In genomic region chr15:78055923-78056713, GRCh38 we compare ENCODE assay signal across 8 cellular contexts. TPM values are rescaled to one million over a fixed set of nuclear protein-coding genes. Genes with fewer than 3 reads are reported as not detected.
A peak's percentile ranks its signal among the peaks of the same experiment; 100 is the strongest.
DNase-seq lines count a peak whose midpoint lies in the region; TF ChIP-seq lines count a peak whose summit lies in the region.

No MANE protein-coding gene starts in this region.

- TF ChIP-seq CTCF in DOHH2 (IDR thresholded peaks at IDR 0.05; ENCODE audit: low read depth, low read length, poor library complexity, severe bottlenecking) (no peak), endodermal cell (conservative IDR thresholded peaks at IDR 0.05) (no peak), nephron (IDR thresholded peaks at IDR 0.05; ENCODE audit: unreplicated experiment in 3 of 3) (no peak)

- H3K4me1 ChIP-seq in DOHH2 (ENCODE audit: control insufficient read depth, low read length), result peaks cover 41% of the 10 kb centered on the region
- H3K4me1 ChIP-seq in endodermal cell (ENCODE audit: control insufficient read depth, insufficient read depth, low read length), result peaks cover 15% of the 10 kb centered on the region

- no peak overlapping the region for H3K4me3 ChIP-seq in DOHH2 (ENCODE audit: low read length)
- H3K4me3 ChIP-seq in endodermal cell (ENCODE audit: low read length), result no peak overlapping the region

- in situ Hi-C loops in G401 (cut with HindIII; ENCODE audit: low sequenced_read_pairs), result no loop called here

- peak overlapping the region; percentile 31 for H3K27ac Mint-ChIP-seq in endodermal cell
- peak overlapping the region; percentile 31 to 85 (median 73) for H3K27ac Mint-ChIP-seq in nephron

- H3K27me3 ChIP-seq in DOHH2 (ENCODE audit: control insufficient read depth, low read length), result no peaks in the 10 kb centered on the region
- H3K27me3 ChIP-seq in endodermal cell (ENCODE audit: control insufficient read depth, insufficient read depth, low read length, poor library complexity, severe bottlenecking), result peaks cover 38% of the 10 kb centered on the region

- H3K36me3 Mint-ChIP-seq in endodermal cell (ENCODE audit: low read depth) (no peaks in the 10 kb centered on the region), nephron (ENCODE audit: low read depth) (no peaks in the 10 kb centered on the region)

- H3K9me3 ChIP-seq in DOHH2 (ENCODE audit: control insufficient read depth, insufficient read depth, low read length) (no peaks in the 10 kb centered on the region), endodermal cell (ENCODE audit: control insufficient read depth, low read length) (no peaks in the 10 kb centered on the region)

- peaks cover 14% of the 10 kb centered on the region for H3K36me3 ChIP-seq in DOHH2 (ENCODE audit: control insufficient read depth, low read length)
- H3K36me3 ChIP-seq in endodermal cell (ENCODE audit: control insufficient read depth, insufficient read depth, low read length), result no peaks in the 10 kb centered on the region

- H3K4me3 Mint-ChIP-seq in endodermal cell, result no peak overlapping the region
- peak overlapping the region in 1 of 3 experiments; percentile 35 for H3K4me3 Mint-ChIP-seq in nephron

- H3K27ac ChIP-seq in DOHH2 (ENCODE audit: low read depth, low read length) (no peak overlapping the region), endodermal cell (ENCODE audit: low read depth, low read length) (no peak overlapping the region)

- peak overlapping the region; percentile 47 for H3K4me2 ChIP-seq in DOHH2 (ENCODE audit: low read length)

- no peak overlapping the region for H3K9ac ChIP-seq in endodermal cell (ENCODE audit: extremely low read depth, low read length, poor library complexity, severe bottlenecking)

- H3K27me3 Mint-ChIP-seq in endodermal cell (ENCODE audit: insufficient read depth) (peaks cover 26% of the 10 kb centered on the region), nephron (ENCODE audit: low read depth) (no peaks in the 10 kb centered on the region)

- DNase-seq in NCI-H69 (lab: John Stamatoyannopoulos, UW) (peak; percentile 25), endodermal cell (peak; percentile 65), inferior parietal cortex (ENCODE audit: extremely low spot score) (no peak), hippocampal formation (lab: John Stamatoyannopoulos, UW) (no peak), G401 (ENCODE audit: low spot score) (no peak)
- DNase-seq in activated CD4-positive, alpha-beta T cell treated with anti-CD3 and anti-CD28 coated beads for 4 hours, result no peak

- H3K4me1 Mint-ChIP-seq in endodermal cell (peaks cover 23% of the 10 kb centered on the region), nephron (peaks cover 74% of the 10 kb centered on the region)

- no peaks in the 10 kb centered on the region for H3K9me2 ChIP-seq in DOHH2 (replicated peaks; ENCODE audit: control insufficient read depth, low read length)

- no peaks in the 10 kb centered on the region for H3K9me3 Mint-ChIP-seq in endodermal cell
- no peaks in the 10 kb centered on the region for H3K9me3 Mint-ChIP-seq in nephron

- peaks cover 46% of the 10 kb centered on the region for H3K79me2 ChIP-seq in DOHH2 (ENCODE audit: control insufficient read depth, low read length)

- H4K20me1 ChIP-seq in DOHH2 (ENCODE audit: control insufficient read depth, insufficient read depth, low read depth, low read length), result 0 out of 2 replicates have a peak, but pooled peaks cover 2% of the 10 kb centered on the region

- H3F3A ChIP-seq in DOHH2 (ENCODE audit: control insufficient read depth, insufficient read depth), result no peaks in the 10 kb centered on the region

- WGBS in endodermal cell (ENCODE audit: insufficient coverage in 1 of 2, insufficient read length in 1 of 2), 2 experiments, result 31 to 60% methylated on average over 2 of the region's 2 CpGs

RNA-seq across cellular contexts. Expression of gene TBC1D2B, which starts 21.4 kb away (rescaled TPM):
- total RNA-seq in endodermal cell, result 10 to 100 TPM; 13.8 to 23.8 TPM
- polyA plus RNA-seq in endodermal cell (2013, experiment 1 of 2), result 10.7 TPM
- 12.9 TPM for polyA plus RNA-seq in endodermal cell (2013, experiment 2 of 2)
- total RNA-seq in G401 (2014; rRNA removed; shearing (Covaris generic)), result 9.7 and 13.9 TPM in 2 replicates

RNA-seq across cellular contexts. Expression of gene SH2D7, which starts 36.2 kb away (rescaled TPM):
- not detected for total RNA-seq in endodermal cell
- polyA plus RNA-seq in endodermal cell (2013, experiment 1 of 2), result not detected
- not detected for polyA plus RNA-seq in endodermal cell (2013, experiment 2 of 2)
- not detected in 2 replicates for total RNA-seq in G401 (2014; rRNA removed; shearing (Covaris generic))

Comparison
In these comparisons a context has a peak if more than half of its experiments do, and no peak if none do; other contexts are left out.
1. DNase-seq: peak in NCI-H69 (single experiment) and endodermal cell (single experiment); none in inferior parietal cortex (single experiment), hippocampal formation (0 of 2), activated CD4-positive, alpha-beta T cell treated with anti-CD3 and anti-CD28 coated beads for 4 hours (0 of 2) and G401 (single experiment).